In the genomic region with DNA sequence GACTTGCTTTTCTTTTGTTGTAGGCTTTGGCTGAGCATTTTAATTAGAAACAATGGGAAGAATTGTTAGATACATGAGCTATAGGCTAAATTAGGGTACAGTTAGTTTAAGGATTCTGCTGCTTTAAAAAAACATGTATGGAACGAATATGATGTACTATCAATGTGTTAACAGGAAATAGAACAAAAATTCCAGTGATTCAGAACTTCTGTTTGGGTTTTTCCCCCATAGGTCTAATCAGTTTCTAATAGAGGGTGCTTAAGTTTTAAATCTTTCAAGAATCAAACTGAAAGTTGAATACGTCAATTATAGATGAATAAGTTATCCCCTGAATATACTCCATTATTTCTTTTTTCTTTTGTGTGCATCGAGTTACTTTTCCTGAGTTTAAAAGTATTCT, we compare ENCODE assay signal across 9 cellular contexts. TPM values are rescaled to one million over a fixed set of nuclear protein-coding genes. Genes with fewer than 3 reads are reported as not detected.
A peak's percentile ranks its signal among the peaks of the same experiment; 100 is the strongest.
DNase-seq lines count a peak whose midpoint lies in the region; ATAC-seq and TF ChIP-seq lines count a peak whose summit lies in the region.
"Had no signal": no experiment of that assay in that cellular context is flagged by ENCODE, and none has a peak within 500 bp of the region (broad histone marks: within the 10 kb centered on the region; RNA-seq: fewer than 3 reads in every experiment).

No MANE protein-coding gene starts in this region.

- H3K9me3 ChIP-seq in HUES6 (ENCODE audit: control insufficient read depth, insufficient read depth, low read depth, low read length), result no peaks in the 10 kb centered on the region

- no peaks in the 10 kb centered on the region for H3K36me3 ChIP-seq in HUES6 (ENCODE audit: control insufficient read depth, insufficient read depth, low read length)

- no peak for ATAC-seq in naive B cell (ENCODE audit: low read depth in 2 of 2)
- no peak for ATAC-seq in GM18909 (IDR thresholded peaks at IDR 0.05; ENCODE audit: poor library complexity, unreplicated experiment)
- no peak for ATAC-seq in HG02885 (IDR thresholded peaks at IDR 0.05; ENCODE audit: poor library complexity, unreplicated experiment)

- peaks cover 32 to 42% (median 38%) of the 10 kb centered on the region in 3 donors for H3K4me1 Mint-ChIP-seq in naive B cell

- DNase-seq in ACHN (peak; percentile 10), choroid plexus epithelial cell (ENCODE audit: low read depth) (no peak), naive B cell (no peak), hepatic stellate cell (ENCODE audit: low spot score) (no peak), GM10266 (ENCODE audit: extremely low spot score) (no peak)
- DNase-seq: NCI-H1694 had no signal

- H3K27ac ChIP-seq in HUES6 (ENCODE audit: low read depth, low read length), result no peak overlapping the region

- peak overlapping the region; percentile 87 to 97 (median 92) for H3K4me3 Mint-ChIP-seq in naive B cell

- no peaks in the 10 kb centered on the region for H3K27me3 ChIP-seq in HUES6 (ENCODE audit: control insufficient read depth, insufficient read depth, low read length)

- no peaks in the 10 kb centered on the region for H3K36me3 Mint-ChIP-seq in naive B cell

- no peak overlapping the region for H3K9ac ChIP-seq in HUES6 (ENCODE audit: low read length)

- no peaks in the 10 kb centered on the region for H3K9me3 Mint-ChIP-seq in naive B cell

- in situ Hi-C loops in ACHN (cut with HindIII; ENCODE audit: low pct_ligation_motif_present, low pct_unique_long_range_greater_than_20kb, low sequenced_read_pairs), result no loop called here

- peaks cover 30% of the 10 kb centered on the region for H3K4me1 ChIP-seq in HUES6 (ENCODE audit: control insufficient read depth, insufficient read depth, low read length)

- TF ChIP-seq CTCF in choroid plexus epithelial cell (conservative IDR thresholded peaks at IDR 0.05; ENCODE audit: low read depth, low read length) (no peak), GM10266 (IDR thresholded peaks at IDR 0.05; ENCODE audit: control insufficient read depth, insufficient read depth, low read depth, missing control alignments) (no peak)

- H3K27ac Mint-ChIP-seq in naive B cell, result peak overlapping the region in 5 of 6 donors; percentile 72 to 95 (median 92)

- no peaks in the 10 kb centered on the region for H3K27me3 Mint-ChIP-seq in naive B cell

- peak overlapping the region; percentile 95 for H3K4me3 ChIP-seq in HUES6 (ENCODE audit: low read depth, low read length)
- H3K4me3 ChIP-seq in choroid plexus epithelial cell (ENCODE audit: low read depth, low read length), result peak overlapping the region; percentile 89

RNA-seq across cellular contexts. Expression of a gene that starts 1.9 kb away (rescaled TPM):
- 10 to 100 TPM in 3 of 6 donors, 1 to 10 TPM in 3; 7.7 to 13.5 (median 10.1) TPM for polyA plus RNA-seq in naive B cell (ENCODE audit: low read depth in 6 of 6)
